In genomic region chr2:106561356-106561755, GRCh38 we compare ENCODE assay signal across 17 cellular contexts.
A peak's percentile ranks its signal among the peaks of the same experiment; 100 is the strongest.
DNase-seq lines count a peak whose midpoint lies in the region; ATAC-seq and TF ChIP-seq lines count a peak whose summit lies in the region.
"Had no signal": no experiment of that assay in that cellular context is flagged by ENCODE, and none has a peak within 500 bp of the region (broad histone marks: within the 10 kb centered on the region; RNA-seq: fewer than 3 reads in every experiment).

No MANE protein-coding gene starts in this region.

- H3K4me3 ChIP-seq in muscle layer of colon (ENCODE audit: low read depth in 1 of 2, low read length in 2 of 2), result peak overlapping the region in 1 of 2 donors; percentile 9
- H3K4me3 ChIP-seq in upper lobe of right lung, result no peak overlapping the region
- H3K4me3 ChIP-seq: SJCRH30 had no signal

- no peaks in the 10 kb centered on the region for H3K36me3 ChIP-seq in muscle layer of colon (ENCODE audit: insufficient read depth, low read length)
- no peaks in the 10 kb centered on the region for H3K36me3 ChIP-seq in upper lobe of right lung
- H3K36me3 ChIP-seq: SJCRH30 had no signal

- peak overlapping the region; percentile 16 for H3K27ac ChIP-seq in cingulate gyrus (ENCODE audit: low read depth, low read length)
- H3K27ac ChIP-seq in muscle layer of colon (ENCODE audit: low read depth, low read length), result peak overlapping the region; percentile 73
- H3K27ac ChIP-seq in upper lobe of right lung, result no peak overlapping the region
- H3K27ac ChIP-seq: HL-60, SJCRH30 had no signal

- no peak for TF ChIP-seq CTCF in upper lobe of right lung (IDR thresholded peaks at IDR 0.05)

- H3K9ac ChIP-seq in muscle layer of colon (ENCODE audit: low read length), result no peak overlapping the region

- H3K36me3 Mint-ChIP-seq in activated naive CD4-positive, alpha-beta T cell treated with anti-CD3 and anti-CD28 coated beads, Interleukin-2, amount 50 U/mL, for 72 hours, result peaks cover 0 to 4% of the 10 kb centered on the region in 2 donors
- H3K36me3 Mint-ChIP-seq: CD14-positive monocyte; stimulated activated memory B cell treated with anti-CD40 and anti-IgM and Interleukin-4, amounts not matched to agents 10 μg/mL and 1 μg/mL and 100 μg/mL, for 72 hours had no signal

- H3K4me1 ChIP-seq in muscle layer of colon (ENCODE audit: insufficient read depth, low read length), result peaks cover 48% of the 10 kb centered on the region
- peaks cover 7% of the 10 kb centered on the region for H3K4me1 ChIP-seq in upper lobe of right lung
- H3K4me1 ChIP-seq: SJCRH30 had no signal

- no peaks in the 10 kb centered on the region for H3K27me3 ChIP-seq in muscle layer of colon (ENCODE audit: control insufficient read depth in 1 of 2, insufficient read depth in 2 of 2, low read length in 2 of 2)
- no peaks in the 10 kb centered on the region for H3K27me3 ChIP-seq in upper lobe of right lung
- H3K27me3 ChIP-seq: SJCRH30 had no signal

- peak; percentile 36 for ATAC-seq in upper lobe of right lung
- ATAC-seq in activated naive CD4-positive, alpha-beta T cell treated with anti-CD3 and anti-CD28 coated beads, Interleukin-2, amount 50 U/mL, for 72 hours, result no peak
- ATAC-seq: stimulated activated memory B cell treated with anti-CD40 and anti-IgM and Interleukin-4, amounts not matched to agents 10 μg/mL and 1 μg/mL and 100 μg/mL, for 72 hours had no signal

- DNase-seq in NCI-H345 (lab: John Stamatoyannopoulos, UW) (peak; percentile 67), NCI-H345 treated with DMSO at 0.1 percent for 48 hours (lab: John Stamatoyannopoulos, UW; ENCODE audit: unreplicated experiment) (no peak), upper lobe of right lung (no peak), AG08396 (ENCODE audit: low spot score) (no peak), glomerular visceral epithelial cell (ENCODE audit: extremely low spot score) (no peak)
- no peak for DNase-seq in activated naive CD4-positive, alpha-beta T cell treated with anti-CD3 and anti-CD28 coated beads, Interleukin-2, amount 50 U/mL, for 72 hours (ENCODE audit: low spot score in 2 of 2)
- DNase-seq: activated CD4-positive, CD25-positive, alpha-beta regulatory T cell treated with anti-CD3 and anti-CD28 coated beads, Interleukin-2, amount 50 U/mL, for 72 hours; activated naive CD4-positive, alpha-beta T cell; dermis blood vessel endothelial cell; MV-4-11; SJCRH30; T-helper 9 cell had no signal

- H3K27ac Mint-ChIP-seq in activated naive CD4-positive, alpha-beta T cell treated with anti-CD3 and anti-CD28 coated beads, Interleukin-2, amount 50 U/mL, for 72 hours, result no peak overlapping the region
- H3K27ac Mint-ChIP-seq: stimulated activated memory B cell treated with anti-CD40 and anti-IgM and Interleukin-4, amounts not matched to agents 10 μg/mL and 1 μg/mL and 100 μg/mL, for 72 hours had no signal

- peaks cover 0 to 3% of the 10 kb centered on the region in 2 donors for H3K9me3 Mint-ChIP-seq in activated naive CD4-positive, alpha-beta T cell treated with anti-CD3 and anti-CD28 coated beads, Interleukin-2, amount 50 U/mL, for 72 hours

- no peaks in the 10 kb centered on the region for H3K9me3 ChIP-seq in muscle layer of colon (ENCODE audit: low read length)
- no peaks in the 10 kb centered on the region for H3K9me3 ChIP-seq in upper lobe of right lung
- H3K9me3 ChIP-seq: SJCRH30 had no signal

- intact Hi-C loops in upper lobe of right lung (cut with DNase I), result no loop called here
